In genomic region chrX:153245288-153245731, GRCh38 we compare ENCODE assay signal across 12 cellular contexts.
A peak's percentile ranks its signal among the peaks of the same experiment; 100 is the strongest.
DNase-seq lines count a peak whose midpoint lies in the region; ATAC-seq and TF ChIP-seq lines count a peak whose summit lies in the region.
"Had no signal": no experiment of that assay in that cellular context is flagged by ENCODE, and none has a peak within 500 bp of the region (broad histone marks: within the 10 kb centered on the region; RNA-seq: fewer than 3 reads in every experiment).

No MANE protein-coding gene starts in this region.

- in situ Hi-C loops in G401 (cut with HindIII; ENCODE audit: low sequenced_read_pairs): no loop called here

- H3K27me3 ChIP-seq in neural cell (ENCODE audit: insufficient read depth, low read depth, low read length): no peaks in the 10 kb centered on the region
- H3K27me3 ChIP-seq: SJSA1 had no signal

- peak overlapping the region; percentile 25 for H3K4me2 ChIP-seq in neural cell (ENCODE audit: low read length)

- no peak for TF ChIP-seq RAD21 in neural cell (conservative IDR thresholded peaks at IDR 0.05)

- H4K20me1 ChIP-seq in neural cell (ENCODE audit: insufficient read depth): no peaks in the 10 kb centered on the region

- TF ChIP-seq EP300 in neural cell (conservative IDR thresholded peaks at IDR 0.05; ENCODE audit: poor library complexity, severe bottlenecking): no peak

- no peak for TF ChIP-seq CTCF in neural cell (IDR thresholded peaks at IDR 0.05; ENCODE audit: poor library complexity, severe bottlenecking)

- ATAC-seq in HG03520 (IDR thresholded peaks at IDR 0.05; ENCODE audit: unreplicated experiment): no peak

- peak overlapping the region; percentile 19 for H2AFZ ChIP-seq in neural cell (ENCODE audit: low read depth, low read length)

- H3K9ac ChIP-seq in ES-I3 (ENCODE audit: low read depth, low read length) (peak overlapping the region; percentile 38), neural cell (ENCODE audit: low read length) (peak overlapping the region; percentile 65)

- no peaks in the 10 kb centered on the region for H3K9me2 ChIP-seq in neural cell (ENCODE audit: insufficient read depth, low read length)

- H3K4me3 ChIP-seq in neural cell (ENCODE audit: low read length): peak overlapping the region; percentile 61
- H3K4me3 ChIP-seq: SJSA1 had no signal

- H3K79me2 ChIP-seq in neural cell (replicated peaks; ENCODE audit: insufficient read depth, low read length): no peaks in the 10 kb centered on the region

- no peaks in the 10 kb centered on the region for H3F3A ChIP-seq in neural cell (ENCODE audit: insufficient read depth, low read length, poor library complexity, severe bottlenecking)

- DNase-seq in NCI-H2107 (lab: John Stamatoyannopoulos, UW): peak; percentile 17
- peak; percentile 31 for DNase-seq in astrocyte of the hippocampus (ENCODE audit: low read depth, low spot score)
- DNase-seq in HuH-7 (ENCODE audit: low spot score): no peak
- DNase-seq in amygdala (lab: John Stamatoyannopoulos, UW): no peak
- DNase-seq in G401 (ENCODE audit: low spot score): no peak
- DNase-seq: activated naive CD8-positive, alpha-beta T cell treated with anti-CD3 and anti-CD28 coated beads for 36 hours; CD8-positive, alpha-beta memory T cell; islet precursor cell had no signal

- H3K36me3 ChIP-seq in ES-I3 (ENCODE audit: insufficient read depth, low read length) (no peaks in the 10 kb centered on the region), neural cell (ENCODE audit: insufficient read depth, low read length) (no peaks in the 10 kb centered on the region)
- H3K36me3 ChIP-seq: SJSA1 had no signal

- H3K27ac ChIP-seq in neural cell (ENCODE audit: low read length): peak overlapping the region; percentile 91
- H3K27ac ChIP-seq: SJSA1 had no signal

- peaks cover 11% of the 10 kb centered on the region; the same call in 1 of the 2 replicates for H3K4me1 ChIP-seq in ES-I3 (ENCODE audit: insufficient read depth, low read length)
- H3K4me1 ChIP-seq: SJSA1 had no signal

- H3K9me3 ChIP-seq in ES-I3 (ENCODE audit: control insufficient read depth, insufficient read depth, low read length) (no peaks in the 10 kb centered on the region), neural cell (ENCODE audit: low read length) (no peaks in the 10 kb centered on the region)
- H3K9me3 ChIP-seq: SJSA1 had no signal

TF ChIP-seq in neural cell, 6 proteins besides CTCF, POLR2A, EP300 and RAD21:
- TF ChIP-seq POLR2AphosphoS5 (IDR thresholded peaks at IDR 0.05) (peak; percentile 80), TAF1 (IDR thresholded peaks at IDR 0.05; ENCODE audit: low read depth) (peak; percentile 42), REST (IDR thresholded peaks at IDR 0.05; ENCODE audit: borderline replicate concordance) (no peak)

Comparison
In these comparisons a context has a peak if more than half of its experiments do, and no peak if none do; other contexts are left out.
1. DNase-seq: peak in NCI-H2107 (single experiment) and astrocyte of the hippocampus (single experiment); none in HuH-7 (single experiment), amygdala (0 of 56) and G401 (single experiment).